Comparison of ENCODE assay signal across 19 cellular contexts in the genomic region with DNA sequence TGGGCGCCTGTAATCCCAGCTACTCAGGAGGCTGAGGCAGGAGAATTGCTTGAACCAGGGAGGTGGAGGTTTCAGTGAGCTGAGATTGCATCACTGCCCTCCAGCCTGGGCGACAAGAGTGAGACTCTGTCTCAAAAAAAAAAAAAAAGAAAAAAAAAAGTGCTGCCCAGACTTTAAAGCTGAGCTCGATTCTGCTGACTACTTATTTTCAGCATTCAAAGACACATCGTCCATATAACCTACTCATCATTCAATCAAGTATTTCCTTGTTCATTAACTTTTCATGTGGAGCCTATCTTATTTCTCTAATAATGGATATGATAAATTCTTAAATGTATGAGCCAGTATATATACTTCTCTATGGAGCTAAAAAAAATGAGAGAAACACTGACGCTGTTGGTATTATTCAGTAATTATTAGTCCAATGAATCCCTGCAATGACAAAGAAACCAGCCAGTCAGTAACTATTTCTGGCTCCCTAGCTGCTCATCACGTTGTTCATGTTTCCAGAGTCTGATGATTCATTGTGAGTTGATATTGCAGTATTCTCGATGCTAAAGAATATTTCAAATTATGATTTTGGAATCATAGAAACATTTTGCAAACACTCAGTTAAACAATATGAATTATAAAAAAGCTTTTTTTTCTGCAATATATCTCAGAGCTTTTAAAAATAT.
DNase-seq lines count a peak whose midpoint lies in the region; ATAC-seq and TF ChIP-seq lines count a peak whose summit lies in the region.
"Had no signal": no experiment of that assay in that cellular context is flagged by ENCODE, and none has a peak within 500 bp of the region (broad histone marks: within the 10 kb centered on the region; RNA-seq: fewer than 3 reads in every experiment).

No MANE protein-coding gene starts in this region.

- peaks cover 30% of the 10 kb centered on the region for H3K4me1 Mint-ChIP-seq in CD8-positive, alpha-beta T cell (ENCODE audit: low read depth)
- H3K4me1 Mint-ChIP-seq: B cell had no signal

- H3K27ac ChIP-seq in RWPE2 (ENCODE audit: poor library complexity, severe bottlenecking) (no peak overlapping the region), epithelial cell of prostate (peak overlapping the region; percentile 57), mesenchymal stem cell (ENCODE audit: low read length, poor library complexity, severe bottlenecking) (no peak overlapping the region)
- no peak overlapping the region for H3K27ac ChIP-seq in CD8-positive, alpha-beta T cell (ENCODE audit: low read depth, low read length)
- H3K27ac ChIP-seq: colonic mucosa had no signal

- H3K27me3 Mint-ChIP-seq in CD8-positive, alpha-beta T cell (ENCODE audit: low read depth): no peaks in the 10 kb centered on the region
- H3K27me3 Mint-ChIP-seq: natural killer cell treated with Interleukin-12 subunit alpha and Interleukin-12 subunit beta and Interleukin-15 and Interleukin-18, amount 100 ng/mL, for 72 hours had no signal

- H2AK5ac ChIP-seq in mesenchymal stem cell (ENCODE audit: low read length, severe bottlenecking): no peak overlapping the region

- H3K4me3 Mint-ChIP-seq in CD8-positive, alpha-beta T cell: no peak overlapping the region
- H3K4me3 Mint-ChIP-seq: B cell; natural killer cell treated with Interleukin-12 subunit alpha and Interleukin-12 subunit beta and Interleukin-15 and Interleukin-18, amount 100 ng/mL, for 72 hours had no signal

- 92% methylated on average over 5 of the region's 7 CpGs for WGBS in mesenchymal stem cell

- H3K79me1 ChIP-seq in mesenchymal stem cell (replicated peaks; ENCODE audit: low read length, poor library complexity, severe bottlenecking): no peaks in the 10 kb centered on the region

- no peak overlapping the region for H3K4ac ChIP-seq in mesenchymal stem cell (ENCODE audit: low read depth in 1 of 2, low read length in 2 of 2)

- H3K23ac ChIP-seq in mesenchymal stem cell (ENCODE audit: low read length in 2 of 2): no peak overlapping the region

- no peak overlapping the region for H3K18ac ChIP-seq in mesenchymal stem cell (ENCODE audit: low read depth in 1 of 2, low read length in 2 of 2)

- H2BK120ac ChIP-seq in mesenchymal stem cell (ENCODE audit: low read depth, low read length): no peak overlapping the region

- H3K4me1 ChIP-seq in RWPE2 (ENCODE audit: insufficient read depth, poor library complexity, severe bottlenecking): peaks cover 13% of the 10 kb centered on the region
- no peaks in the 10 kb centered on the region for H3K4me1 ChIP-seq in mesenchymal stem cell (ENCODE audit: control insufficient read depth, insufficient read depth, low read depth, low read length)
- H3K4me1 ChIP-seq in CD8-positive, alpha-beta T cell (ENCODE audit: insufficient read depth, low read length): no peaks in the 10 kb centered on the region
- H3K4me1 ChIP-seq: colonic mucosa had no signal

- no peak overlapping the region for H3K4me2 ChIP-seq in mesenchymal stem cell (ENCODE audit: low read length, poor library complexity, severe bottlenecking)

- no peak overlapping the region for H4K91ac ChIP-seq in mesenchymal stem cell (ENCODE audit: low read length)

- H2BK5ac ChIP-seq in mesenchymal stem cell (ENCODE audit: low read depth, low read length, poor library complexity, severe bottlenecking): no peak overlapping the region

- H3K36me3 ChIP-seq in RWPE2 (ENCODE audit: low read depth): no peaks in the 10 kb centered on the region
- no peaks in the 10 kb centered on the region for H3K36me3 ChIP-seq in mesenchymal stem cell (ENCODE audit: control insufficient read depth in 1 of 2, insufficient read depth in 2 of 2, low read depth in 1 of 2, low read length in 2 of 2)
- no peaks in the 10 kb centered on the region for H3K36me3 ChIP-seq in CD8-positive, alpha-beta T cell (ENCODE audit: insufficient read depth, low read length)
- H3K36me3 ChIP-seq: colonic mucosa, esophagus squamous epithelium had no signal

- peak; percentile 74 for DNase-seq in EH (ENCODE audit: low read depth)
- DNase-seq in RWPE2 (ENCODE audit: low spot score): no peak
- DNase-seq in epithelial cell of prostate (ENCODE audit: low read depth, low spot score): peak; percentile 27
- no peak for DNase-seq in mesenchymal stem cell
- no peak for DNase-seq in CD8-positive, alpha-beta T cell
- no peak for DNase-seq in NCI-H82 (lab: John Stamatoyannopoulos, UW)
- DNase-seq in NCI-H524 (lab: John Stamatoyannopoulos, UW): no peak
- DNase-seq: activated CD4-positive, alpha-beta T cell treated with anti-CD3 and anti-CD28 coated beads, Interleukin-2, amount 50 U/mL, for 4 hours; activated T-cell treated with anti-CD3 and anti-CD28 coated beads, Interleukin-2, amount 50 U/mL, for 48 hours; colonic mucosa; DMS 273 treated with DMSO at 0.1 percent for 48 hours; esophagus squamous epithelium; NCI-H187; stimulated activated CD4-positive, alpha-beta T cell treated with anti-CD3 and anti-CD28 coated beads, Interleukin-1b, Interleukin-23, amount 100 ng/mL, for 48 hours; substantia nigra had no signal

- H3K4me3 ChIP-seq in RWPE2 (ENCODE audit: severe bottlenecking) (no peak overlapping the region), mesenchymal stem cell (ENCODE audit: insufficient read depth in 1 of 2, low read depth in 1 of 2, low read length in 2 of 2) (peak overlapping the region in 1 of 2 experiments; percentile 32)
- no peak overlapping the region for H3K4me3 ChIP-seq in CD8-positive, alpha-beta T cell (ENCODE audit: low read depth, low read length)
- H3K4me3 ChIP-seq: colonic mucosa, esophagus squamous epithelium, lung had no signal

- no peaks in the 10 kb centered on the region for H3K9me3 Mint-ChIP-seq in CD8-positive, alpha-beta T cell
- H3K9me3 Mint-ChIP-seq: natural killer cell treated with Interleukin-12 subunit alpha and Interleukin-12 subunit beta and Interleukin-15 and Interleukin-18, amount 100 ng/mL, for 72 hours had no signal

- H3K9me3 ChIP-seq in RWPE2 (ENCODE audit: severe bottlenecking) (no peaks in the 10 kb centered on the region), mesenchymal stem cell (ENCODE audit: control insufficient read depth, low read length) (no peaks in the 10 kb centered on the region)
- H3K9me3 ChIP-seq in CD8-positive, alpha-beta T cell (ENCODE audit: low read length): no peaks in the 10 kb centered on the region
- H3K9me3 ChIP-seq: colonic mucosa had no signal

- H3K27me3 ChIP-seq in RWPE2 (ENCODE audit: insufficient read depth, poor library complexity, severe bottlenecking) (no peaks in the 10 kb centered on the region), mesenchymal stem cell (ENCODE audit: control insufficient read depth in 1 of 2, insufficient read depth in 1 of 2, low read length in 2 of 2) (no peaks in the 10 kb centered on the region)
- no peaks in the 10 kb centered on the region for H3K27me3 ChIP-seq in CD8-positive, alpha-beta T cell (ENCODE audit: insufficient read depth, low read length)
- H3K27me3 ChIP-seq: colonic mucosa, esophagus squamous epithelium had no signal

- H3K36me3 Mint-ChIP-seq in CD8-positive, alpha-beta T cell: no peaks in the 10 kb centered on the region
- H3K36me3 Mint-ChIP-seq: natural killer cell treated with Interleukin-12 subunit alpha and Interleukin-12 subunit beta and Interleukin-15 and Interleukin-18, amount 100 ng/mL, for 72 hours had no signal

- ATAC-seq in RWPE2 (ENCODE audit: low read depth): peak; percentile 80
- ATAC-seq in CD8-positive, alpha-beta T cell: no peak
- ATAC-seq in GM21529 (IDR thresholded peaks at IDR 0.05; ENCODE audit: unreplicated experiment): no peak
- ATAC-seq: natural killer cell treated with Interleukin-12 subunit alpha and Interleukin-12 subunit beta and Interleukin-15 and Interleukin-18, amount 100 ng/mL, for 72 hours had no signal

- no peak overlapping the region for H2BK12ac ChIP-seq in mesenchymal stem cell (ENCODE audit: low read length in 2 of 2)

- peak overlapping the region; percentile 78 for H3K9ac ChIP-seq in mesenchymal stem cell (ENCODE audit: low read length)

- CTCF ChIA-PET in CD8-positive, alpha-beta T cell (lab: Charles Lee): no interaction called here

- H3K27ac Mint-ChIP-seq in CD8-positive, alpha-beta T cell: no peak overlapping the region
- H3K27ac Mint-ChIP-seq: B cell; natural killer cell treated with Interleukin-12 subunit alpha and Interleukin-12 subunit beta and Interleukin-15 and Interleukin-18, amount 100 ng/mL, for 72 hours had no signal

- no peak overlapping the region for H3K14ac ChIP-seq in mesenchymal stem cell (ENCODE audit: low read length in 2 of 2)

- H4K8ac ChIP-seq in mesenchymal stem cell (ENCODE audit: low read length): no peak overlapping the region

- no peak overlapping the region for H2AFZ ChIP-seq in mesenchymal stem cell (ENCODE audit: low read depth, low read length)

- POLR2A ChIA-PET in CD8-positive, alpha-beta T cell (lab: Charles Lee): interaction anchor here (0.6 to 1.6 kb wide), 4 partner anchors 10 to 363 kb away, joined by 3 to 4 read pairs (median 3); no protein-coding TSS in a partner anchor

- intact Hi-C loops in CD8-positive, alpha-beta T cell (cut with DNase I, micrococcal nuclease): no loop called here

- TF ChIP-seq CTCF in RWPE2 (IDR thresholded peaks at IDR 0.05; ENCODE audit: poor library complexity, severe bottlenecking): no peak
- TF ChIP-seq CTCF in CD8-positive, alpha-beta T cell (IDR thresholded peaks at IDR 0.05): no peak

- H2BK15ac ChIP-seq in mesenchymal stem cell (ENCODE audit: low read depth, poor library complexity, severe bottlenecking): no peak overlapping the region

Comparison
In these comparisons a context has a peak if more than half of its experiments do, and no peak if none do; other contexts are left out.
1. DNase-seq: peak in EH (single experiment) and epithelial cell of prostate (single experiment); none in RWPE2 (single experiment), mesenchymal stem cell (single experiment), CD8-positive, alpha-beta T cell (0 of 7), NCI-H82 (single experiment) and NCI-H524 (0 of 2).